ENCODE assay signal across 1 cellular context in the genomic region with DNA sequence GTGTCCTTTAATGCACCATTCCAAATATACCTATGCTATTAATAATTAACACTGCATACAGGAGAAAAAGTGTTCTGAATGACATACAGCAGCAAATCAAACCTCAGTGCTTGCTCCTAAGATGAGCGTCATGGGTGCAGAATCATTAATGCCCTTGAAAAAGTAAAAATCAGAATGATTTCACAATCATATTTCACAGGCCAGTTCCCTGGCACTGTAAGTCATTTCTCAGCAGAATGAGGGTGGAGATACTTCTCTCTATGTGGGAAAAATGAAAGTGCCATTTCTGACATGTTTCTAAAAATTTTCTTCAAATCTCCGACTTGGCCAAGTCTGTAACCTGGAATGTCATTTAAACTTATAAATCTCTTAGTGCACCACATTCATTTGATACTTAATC.
TF ChIP-seq lines count a peak whose summit lies in the region.

No MANE protein-coding gene starts in this region.

TF ChIP-seq in H1, 55 proteins besides CTCF, POLR2A, EP300 and RAD21 (continued from another document):
- TF ChIP-seq PHF8 (conservative IDR thresholded peaks at IDR 0.05; ENCODE audit: low read depth, low read length) (no peak), SIRT6 (IDR thresholded peaks at IDR 0.05; ENCODE audit: low read length) (no peak), TBP (IDR thresholded peaks at IDR 0.05; ENCODE audit: low read depth, low read length) (no peak), EZH2 (IDR thresholded peaks at IDR 0.05; ENCODE audit: low read depth, low read length, severe bottlenecking) (no peak), SRF (IDR thresholded peaks at IDR 0.05; ENCODE audit: low read depth, low read length) (no peak), RFX5 (IDR thresholded peaks at IDR 0.05; ENCODE audit: borderline replicate concordance, low read depth, low read length) (no peak), CHD2 (IDR thresholded peaks at IDR 0.05; ENCODE audit: low read length) (no peak), SAP30 (IDR thresholded peaks at IDR 0.05; ENCODE audit: insufficient read depth, insufficient replicate concordance, low read length) (no peak), HDAC6 (IDR thresholded peaks at IDR 0.05; ENCODE audit: low read depth, low read length) (no peak)
